In genomic region chr17:76153640-76154039, GRCh38 we compare ENCODE assay signal across 14 cellular contexts. TPM values are rescaled to one million over a fixed set of nuclear protein-coding genes. Genes with fewer than 3 reads are reported as not detected.
DNase-seq lines count a peak whose midpoint lies in the region; ATAC-seq and TF ChIP-seq lines count a peak whose summit lies in the region.
"Had no signal": no experiment of that assay in that cellular context is flagged by ENCODE, and none has a peak within 500 bp of the region (broad histone marks: within the 10 kb centered on the region; RNA-seq: fewer than 3 reads in every experiment).

No MANE protein-coding gene starts in this region.

- peak overlapping the region; percentile 72 for H3K27ac ChIP-seq in CD4-positive, alpha-beta T cell (ENCODE audit: low read depth, low read length)
- peak overlapping the region; percentile 52 for H3K27ac ChIP-seq in naive thymus-derived CD4-positive, alpha-beta T cell (ENCODE audit: low read depth, low read length)
- H3K27ac ChIP-seq in SJCRH30 = no peak overlapping the region
- H3K27ac ChIP-seq: colonic mucosa had no signal

- POLR2A ChIA-PET in CD4-positive, alpha-beta T cell (lab: Charles Lee) = interaction anchor here (1.2 to 4.6 kb wide), 3 partner anchors 8 to 24 kb away, joined by 4 to 58 read pairs (median 29); partner anchors contain the start of gene FOXJ1
- POLR2A ChIA-PET in naive thymus-derived CD4-positive, alpha-beta T cell (lab: Charles Lee) = interaction anchor here (0.9 to 11.6 kb wide), 6 partner anchors 10 to 119 kb away, joined by 3 to 162 read pairs (median 18); partner anchors contain the start of gene FOXJ1
- POLR2A ChIA-PET in HEK293T (lab: Yijun Ruan, JAX) = interaction anchor here (1.4 kb wide), 1 partner anchor 12 kb away, joined by 4 read pairs; the partner anchor contains the start of gene FOXJ1

- intact Hi-C loops in CD4-positive, alpha-beta T cell (cut with DNase I, micrococcal nuclease) = no loop called here
- intact Hi-C loops in naive thymus-derived CD4-positive, alpha-beta T cell (cut with micrococcal nuclease) = no loop called here
- intact Hi-C loops in activated T-helper 1 cell treated with anti-CD3 and anti-CD28 coated beads, Interleukin-12 subunit alpha, Interleukin-12 subunit beta, Interleukin-2, Interleukin-4 antibody, amounts not matched to agents 30 ng/mL and 10 ng/mL and 1 ng/mL, durations not matched to agents 14 hours and 24 hours and 36 hours (cut with micrococcal nuclease) = no loop called here

- peak overlapping the region; percentile 30 for H3K4me3 Mint-ChIP-seq in CD4-positive, alpha-beta T cell
- H3K4me3 Mint-ChIP-seq in HFFc6 = no peak overlapping the region
- H3K4me3 Mint-ChIP-seq in naive thymus-derived CD4-positive, alpha-beta T cell = peak overlapping the region in 7 of 10 donors; percentile 11 to 81 (median 30)
- no peak overlapping the region for H3K4me3 Mint-ChIP-seq in activated T-helper 1 cell treated with anti-CD3 and anti-CD28 coated beads, Interleukin-12 subunit alpha, Interleukin-12 subunit beta, Interleukin-2, Interleukin-4 antibody, amounts not matched to agents 30 ng/mL and 10 ng/mL and 1 ng/mL, durations not matched to agents 14 hours and 24 hours and 36 hours

- H3K27me3 Mint-ChIP-seq in CD4-positive, alpha-beta T cell = no peaks in the 10 kb centered on the region
- peaks cover 46% of the 10 kb centered on the region for H3K27me3 Mint-ChIP-seq in HFFc6 (ENCODE audit: insufficient read depth)
- H3K27me3 Mint-ChIP-seq in naive thymus-derived CD4-positive, alpha-beta T cell = no peaks in the 10 kb centered on the region
- no peaks in the 10 kb centered on the region for H3K27me3 Mint-ChIP-seq in activated T-helper 1 cell treated with anti-CD3 and anti-CD28 coated beads, Interleukin-12 subunit alpha, Interleukin-12 subunit beta, Interleukin-2, Interleukin-4 antibody, amounts not matched to agents 30 ng/mL and 10 ng/mL and 1 ng/mL, durations not matched to agents 14 hours and 24 hours and 36 hours (ENCODE audit: insufficient read depth)

- H3K4me3 ChIP-seq in choroid plexus epithelial cell (ENCODE audit: low read depth, low read length) (no peak overlapping the region), SJCRH30 (no peak overlapping the region)
- H3K4me3 ChIP-seq in naive thymus-derived CD4-positive, alpha-beta T cell (ENCODE audit: low read length) = no peak overlapping the region
- H3K4me3 ChIP-seq: colonic mucosa had no signal

- no peaks in the 10 kb centered on the region for H3K9me3 ChIP-seq in CD4-positive, alpha-beta T cell (ENCODE audit: control insufficient read depth, low read length)
- no peaks in the 10 kb centered on the region for H3K9me3 ChIP-seq in naive thymus-derived CD4-positive, alpha-beta T cell (ENCODE audit: control insufficient read depth in 2 of 3, low read length in 3 of 3)
- H3K9me3 ChIP-seq in SJCRH30 (replicated peaks) = no peaks in the 10 kb centered on the region
- H3K9me3 ChIP-seq: colonic mucosa had no signal

- DNase-seq in CD4-positive, alpha-beta T cell = no peak
- DNase-seq in HFFc6 (peak; percentile 30), choroid plexus epithelial cell (ENCODE audit: low read depth) (peak; percentile 56), HEK293T (ENCODE audit: extremely low spot score) (no peak), SJCRH30 (no peak), DMS 273 (lab: John Stamatoyannopoulos, UW; ENCODE audit: unreplicated experiment) (no peak)
- no peak for DNase-seq in naive thymus-derived CD4-positive, alpha-beta T cell
- no peak for DNase-seq in activated T-helper 1 cell treated with anti-CD3 and anti-CD28 coated beads, Interleukin-12 subunit alpha, Interleukin-12 subunit beta, Interleukin-2, Interleukin-4 antibody, amounts not matched to agents 30 ng/mL and 10 ng/mL and 1 ng/mL, durations not matched to agents 14 hours and 24 hours and 36 hours (ENCODE audit: low spot score)
- DNase-seq: colonic mucosa, DMS153, hypothalamus, NCI-H526, small intestine had no signal

- H3K4me1 ChIP-seq in naive thymus-derived CD4-positive, alpha-beta T cell (ENCODE audit: control insufficient read depth in 2 of 2, insufficient read depth in 2 of 2, low read length in 2 of 2) = peaks cover 13 to 48% of the 10 kb centered on the region in 2 donors
- H3K4me1 ChIP-seq in SJCRH30 = peaks cover 22% of the 10 kb centered on the region; the same call in 1 of the 2 replicates
- H3K4me1 ChIP-seq: colonic mucosa had no signal

- TF ChIP-seq CTCF in CD4-positive, alpha-beta T cell (IDR thresholded peaks at IDR 0.05) = no peak
- TF ChIP-seq CTCF in HFFc6 (IDR thresholded peaks at IDR 0.05) (peak; percentile 57), choroid plexus epithelial cell (conservative IDR thresholded peaks at IDR 0.05; ENCODE audit: low read depth, low read length) (peak; percentile 62)

- H3K9me3 Mint-ChIP-seq in CD4-positive, alpha-beta T cell = no peaks in the 10 kb centered on the region
- H3K9me3 Mint-ChIP-seq in HFFc6 = no peaks in the 10 kb centered on the region
- peaks cover 0 to 3% (median 0%) of the 10 kb centered on the region in 11 donors for H3K9me3 Mint-ChIP-seq in naive thymus-derived CD4-positive, alpha-beta T cell
- no peaks in the 10 kb centered on the region for H3K9me3 Mint-ChIP-seq in activated T-helper 1 cell treated with anti-CD3 and anti-CD28 coated beads, Interleukin-12 subunit alpha, Interleukin-12 subunit beta, Interleukin-2, Interleukin-4 antibody, amounts not matched to agents 30 ng/mL and 10 ng/mL and 1 ng/mL, durations not matched to agents 14 hours and 24 hours and 36 hours

- no peaks in the 10 kb centered on the region for H3K27me3 ChIP-seq in CD4-positive, alpha-beta T cell (ENCODE audit: control insufficient read depth, insufficient read depth, low read length)
- H3K27me3 ChIP-seq in naive thymus-derived CD4-positive, alpha-beta T cell (ENCODE audit: control insufficient read depth in 2 of 2, insufficient read depth in 2 of 2, low read length in 2 of 2) = no peaks in the 10 kb centered on the region
- H3K27me3 ChIP-seq in SJCRH30 = no peaks in the 10 kb centered on the region
- H3K27me3 ChIP-seq: colonic mucosa had no signal

- CTCF ChIA-PET in CD4-positive, alpha-beta T cell (lab: Charles Lee) = interaction anchor here (1.5 kb wide), 1 partner anchor 126 kb away, joined by 5 read pairs; no protein-coding TSS in a partner anchor
- CTCF ChIA-PET in naive thymus-derived CD4-positive, alpha-beta T cell (lab: Charles Lee) = interaction anchor here (2.7 to 7.4 kb wide), 4 partner anchors 11 to 126 kb away, joined by 9 to 80 read pairs (median 14); no protein-coding TSS in a partner anchor
- CTCF ChIA-PET in HEK293T (lab: Yijun Ruan, JAX) = interaction anchor here (0.5 to 0.9 kb wide), 2 partner anchors 126 to 1142 kb away, joined by 3 read pairs; no protein-coding TSS in a partner anchor

- peaks cover 91% of the 10 kb centered on the region for H3K36me3 Mint-ChIP-seq in CD4-positive, alpha-beta T cell (ENCODE audit: low read depth)
- H3K36me3 Mint-ChIP-seq in HFFc6 (ENCODE audit: low read depth) = no peaks in the 10 kb centered on the region
- peaks cover 14 to 91% (median 53%) of the 10 kb centered on the region in 5 donors for H3K36me3 Mint-ChIP-seq in naive thymus-derived CD4-positive, alpha-beta T cell
- peaks cover 53% of the 10 kb centered on the region for H3K36me3 Mint-ChIP-seq in activated T-helper 1 cell treated with anti-CD3 and anti-CD28 coated beads, Interleukin-12 subunit alpha, Interleukin-12 subunit beta, Interleukin-2, Interleukin-4 antibody, amounts not matched to agents 30 ng/mL and 10 ng/mL and 1 ng/mL, durations not matched to agents 14 hours and 24 hours and 36 hours (ENCODE audit: low read depth)

- peak overlapping the region; percentile 99 for H3K27ac Mint-ChIP-seq in CD4-positive, alpha-beta T cell
- no peak overlapping the region for H3K27ac Mint-ChIP-seq in HFFc6
- H3K27ac Mint-ChIP-seq in naive thymus-derived CD4-positive, alpha-beta T cell = peak overlapping the region in 8 of 9 donors; percentile 93 to 99 (median 98)
- H3K27ac Mint-ChIP-seq in activated T-helper 1 cell treated with anti-CD3 and anti-CD28 coated beads, Interleukin-12 subunit alpha, Interleukin-12 subunit beta, Interleukin-2, Interleukin-4 antibody, amounts not matched to agents 30 ng/mL and 10 ng/mL and 1 ng/mL, durations not matched to agents 14 hours and 24 hours and 36 hours = no peak overlapping the region

- peaks cover 0 to 56% (median 7%) of the 10 kb centered on the region in 3 experiments for H3K36me3 ChIP-seq in naive thymus-derived CD4-positive, alpha-beta T cell (ENCODE audit: control insufficient read depth in 2 of 3, insufficient read depth in 3 of 3, low read length in 3 of 3)
- no peaks in the 10 kb centered on the region for H3K36me3 ChIP-seq in SJCRH30
- H3K36me3 ChIP-seq: colonic mucosa had no signal

- peaks cover 50% of the 10 kb centered on the region for H3K4me1 Mint-ChIP-seq in CD4-positive, alpha-beta T cell (ENCODE audit: low read depth)
- no peaks in the 10 kb centered on the region for H3K4me1 Mint-ChIP-seq in HFFc6 (ENCODE audit: low read depth)
- H3K4me1 Mint-ChIP-seq in naive thymus-derived CD4-positive, alpha-beta T cell = peaks cover 24 to 73% (median 64%) of the 10 kb centered on the region in 7 donors
- peaks cover 26% of the 10 kb centered on the region for H3K4me1 Mint-ChIP-seq in activated T-helper 1 cell treated with anti-CD3 and anti-CD28 coated beads, Interleukin-12 subunit alpha, Interleukin-12 subunit beta, Interleukin-2, Interleukin-4 antibody, amounts not matched to agents 30 ng/mL and 10 ng/mL and 1 ng/mL, durations not matched to agents 14 hours and 24 hours and 36 hours (ENCODE audit: low read depth)

- no peak for ATAC-seq in CD4-positive, alpha-beta T cell (ENCODE audit: poor library complexity)
- ATAC-seq in naive thymus-derived CD4-positive, alpha-beta T cell = no peak

RNA-seq across cellular contexts. Expression of gene FOXJ1, which starts 12.6 kb away (rescaled TPM):
- total RNA-seq in CD4-positive, alpha-beta T cell = under 1 TPM; 0.63 to 0.89 TPM
- not detected for total RNA-seq in HFFc6 (2021; fragmentation: NEBNext Ultra II Directional; extraction: Animal tissue kit (Norgen Biotek cat#: 25700))
- 1 to 10 TPM in 4 of 5 experiments, under 1 TPM in 1; 0.29 to 2.2 (median 1.4) TPM for total RNA-seq in naive thymus-derived CD4-positive, alpha-beta T cell
- 1 to 10 TPM in 1 of 2 donors, under 1 TPM in 1; 0.27 to 1.0 TPM for polyA plus RNA-seq in naive thymus-derived CD4-positive, alpha-beta T cell
- total RNA-seq in activated T-helper 1 cell treated with anti-CD3 and anti-CD28 coated beads, Interleukin-12 subunit alpha, Interleukin-12 subunit beta, Interleukin-2, Interleukin-4 antibody, amounts not matched to agents 30 ng/mL and 10 ng/mL and 1 ng/mL, durations not matched to agents 14 hours and 24 hours and 36 hours = 0.10 TPM in 1 of 2 replicates, not detected in the other
- 0.10 and 0.23 TPM in 2 replicates for total RNA-seq in SJCRH30 (2014; rRNA removed; shearing (Covaris generic))
- total RNA-seq: LHCN-M2 had no signal

RNA-seq across cellular contexts. Expression of gene EXOC7, which starts 50.1 kb away (rescaled TPM):
- total RNA-seq in CD4-positive, alpha-beta T cell = 10 to 100 TPM; 88.1 to 90.6 TPM
- 100 to 1,000 TPM; 134 to 157 (median 144) TPM for total RNA-seq in HFFc6 (2021; fragmentation: NEBNext Ultra II Directional; extraction: Animal tissue kit (Norgen Biotek cat#: 25700))
- total RNA-seq in naive thymus-derived CD4-positive, alpha-beta T cell = 100 to 1,000 TPM; 112 to 204 (median 160) TPM
- polyA plus RNA-seq in naive thymus-derived CD4-positive, alpha-beta T cell = 10 to 100 TPM; 46.6 to 73.3 TPM
- total RNA-seq in activated T-helper 1 cell treated with anti-CD3 and anti-CD28 coated beads, Interleukin-12 subunit alpha, Interleukin-12 subunit beta, Interleukin-2, Interleukin-4 antibody, amounts not matched to agents 30 ng/mL and 10 ng/mL and 1 ng/mL, durations not matched to agents 14 hours and 24 hours and 36 hours = 108 and 116 TPM in 2 replicates
- total RNA-seq in SJCRH30 (2014; rRNA removed; shearing (Covaris generic)) = 101 and 106 TPM in 2 replicates

Comparison
In these comparisons a context has a peak if more than half of its experiments do, and no peak if none do; other contexts are left out.
1. DNase-seq: peak in HFFc6 (single experiment) and choroid plexus epithelial cell (single experiment); none in CD4-positive, alpha-beta T cell (0 of 10), naive thymus-derived CD4-positive, alpha-beta T cell (0 of 9), HEK293T (single experiment), activated T-helper 1 cell treated with anti-CD3 and anti-CD28 coated beads, Interleukin-12 subunit alpha, Interleukin-12 subunit beta, Interleukin-2, Interleukin-4 antibody, amounts not matched to agents 30 ng/mL and 10 ng/mL and 1 ng/mL, durations not matched to agents 14 hours and 24 hours and 36 hours (single experiment), SJCRH30 (0 of 2) and DMS 273 (single experiment).
2. H3K27ac Mint-ChIP-seq: peak in CD4-positive, alpha-beta T cell (single experiment) and naive thymus-derived CD4-positive, alpha-beta T cell (8 of 9); none in HFFc6 (single experiment) and activated T-helper 1 cell treated with anti-CD3 and anti-CD28 coated beads, Interleukin-12 subunit alpha, Interleukin-12 subunit beta, Interleukin-2, Interleukin-4 antibody, amounts not matched to agents 30 ng/mL and 10 ng/mL and 1 ng/mL, durations not matched to agents 14 hours and 24 hours and 36 hours (single experiment).
3. H3K4me3 Mint-ChIP-seq: peak in CD4-positive, alpha-beta T cell (single experiment) and naive thymus-derived CD4-positive, alpha-beta T cell (7 of 10); none in HFFc6 (single experiment) and activated T-helper 1 cell treated with anti-CD3 and anti-CD28 coated beads, Interleukin-12 subunit alpha, Interleukin-12 subunit beta, Interleukin-2, Interleukin-4 antibody, amounts not matched to agents 30 ng/mL and 10 ng/mL and 1 ng/mL, durations not matched to agents 14 hours and 24 hours and 36 hours (single experiment).